In the genomic region with DNA sequence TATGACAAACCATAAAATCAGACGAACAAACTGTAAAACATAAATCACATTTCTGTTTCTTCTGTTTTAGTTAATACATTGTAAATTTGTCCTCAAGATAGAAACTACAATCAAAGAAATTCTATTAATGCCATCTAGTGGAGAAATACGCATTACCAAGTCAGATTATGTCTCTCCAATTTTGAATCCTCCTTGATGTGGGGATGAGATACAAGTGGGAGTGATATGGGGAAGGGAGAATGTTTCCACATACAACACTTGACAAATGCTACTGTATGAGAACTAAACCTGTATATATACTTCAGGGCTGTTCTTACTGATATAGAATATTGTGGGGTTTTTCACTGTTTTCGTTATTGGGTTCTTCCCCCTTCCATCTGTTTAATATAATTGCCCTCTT, we compare ENCODE assay signal across 8 cellular contexts. TPM values are rescaled to one million over a fixed set of nuclear protein-coding genes. Genes with fewer than 3 reads are reported as not detected.
A peak's percentile ranks its signal among the peaks of the same experiment; 100 is the strongest.
DNase-seq lines count a peak whose midpoint lies in the region; ATAC-seq, FAIRE-seq and TF ChIP-seq lines count a peak whose summit lies in the region.

No MANE protein-coding gene starts in this region.

- H3K4me3 Mint-ChIP-seq in type B pancreatic cell = peak overlapping the region; percentile 42

- peaks cover 8% of the 10 kb centered on the region for H3K36me3 Mint-ChIP-seq in type B pancreatic cell

- TF ChIP-seq POLR2A in GM18505 (IDR thresholded peaks at IDR 0.05; ENCODE audit: borderline replicate concordance, extremely low read depth, insufficient read depth, insufficient read length) = no peak

- H3K27me3 Mint-ChIP-seq in type B pancreatic cell = no peaks in the 10 kb centered on the region

- no peaks in the 10 kb centered on the region for H3K9me3 Mint-ChIP-seq in type B pancreatic cell

- H3K27ac ChIP-seq in AG04450 (ENCODE audit: low read depth, low read length) = no peak overlapping the region

- no peak overlapping the region for H3K27ac Mint-ChIP-seq in type B pancreatic cell

- peak; percentile 18 for FAIRE-seq in GM19239 (lab: Jason Lieb, UNC)

- DNase-seq in AG04450 (ENCODE audit: low read depth, low spot score) = no peak
- no peak for DNase-seq in GM19239 (ENCODE audit: insufficient read length, low spot score)
- DNase-seq in NCI-H82 (lab: John Stamatoyannopoulos, UW) = peak; percentile 67
- peak; percentile 44 for DNase-seq in fibroblast of mammary gland (ENCODE audit: low read depth)
- DNase-seq in type B pancreatic cell (ENCODE audit: extremely low spot score, unreplicated experiment) = no peak
- no peak for DNase-seq in OCI-M2 (lab: John Stamatoyannopoulos, UW; ENCODE audit: unreplicated experiment)

- no peak for ATAC-seq in GM18505 (IDR thresholded peaks at IDR 0.05; ENCODE audit: unreplicated experiment)
- no peak for ATAC-seq in HG02678 (IDR thresholded peaks at IDR 0.05; ENCODE audit: unreplicated experiment)

- POLR2A ChIA-PET in AG04450 (lab: Yijun Ruan, JAX) = no interaction called here

- H3K9me3 ChIP-seq in AG04450 (ENCODE audit: control insufficient read depth, insufficient read depth, low read length) = no peaks in the 10 kb centered on the region; the same call in 1 of the 2 replicates

- H3K4me3 ChIP-seq in AG04450 (ENCODE audit: low read depth, low read length) = no peak overlapping the region
- no peak overlapping the region for H3K4me3 ChIP-seq in fibroblast of mammary gland (ENCODE audit: control insufficient read depth, low read depth, low read length)

- CTCF ChIA-PET in AG04450 (lab: Charles Lee) = interaction anchor here (1.0 kb wide), 1 partner anchor 119 kb away, joined by 4 read pairs; no protein-coding TSS in a partner anchor

- H3K27me3 ChIP-seq in AG04450 (ENCODE audit: control insufficient read depth, insufficient read depth, low read length) = peaks cover 4% of the 10 kb centered on the region

- peak; percentile 49 for TF ChIP-seq CTCF in AG04450 (IDR thresholded peaks at IDR 0.05; ENCODE audit: low read depth, low read length)
- TF ChIP-seq CTCF in fibroblast of mammary gland (conservative IDR thresholded peaks at IDR 0.05; ENCODE audit: control insufficient read depth, insufficient read depth, low read depth, low read length) = peak; percentile 62
- peak; percentile 74 for TF ChIP-seq CTCF in type B pancreatic cell (conservative IDR thresholded peaks at IDR 0.05)

- H3K4me1 Mint-ChIP-seq in type B pancreatic cell (ENCODE audit: unreplicated experiment) = peaks cover 7% of the 10 kb centered on the region

RNA-seq across cellular contexts. Expression of gene HFM1, which starts 2.6 kb away (rescaled TPM):
- polyA plus RNA-seq in AG04450 (2011; rRNA removed) = 0.04 TPM in 1 of 2 replicates, not detected in the other
- not detected in 2 replicates for polyA minus RNA-seq in AG04450 (2011; rRNA and poly(A)+ RNA removed)
- total RNA-seq in type B pancreatic cell (ENCODE audit: low replicate concordance) = 1.5 and 7.1 TPM in 2 replicates

Comparison
In these comparisons a context has a peak if more than half of its experiments do, and no peak if none do; other contexts are left out.
1. DNase-seq: peak in NCI-H82 (single experiment) and fibroblast of mammary gland (single experiment); none in AG04450 (single experiment), GM19239 (single experiment), type B pancreatic cell (single experiment) and OCI-M2 (single experiment).
2. Peak in every context shown above with its lines, with median percentiles within 50 percentile points of each other: CTCF ChIP-seq.